ENCODE assay signal across 17 cellular contexts in genomic region chr13:101007245-101007644, GRCh38.
DNase-seq lines count a peak whose midpoint lies in the region; ATAC-seq and TF ChIP-seq lines count a peak whose summit lies in the region.
"Had no signal": no experiment of that assay in that cellular context is flagged by ENCODE, and none has a peak within 500 bp of the region (broad histone marks: within the 10 kb centered on the region; RNA-seq: fewer than 3 reads in every experiment).

No MANE protein-coding gene starts in this region.

- no TSS peak for BruUV-seq in HCT116 (replicated peaks; lab: Mats Ljungman, UMichigan)

- no peak overlapping the region for H4K5ac ChIP-seq in mesendoderm (ENCODE audit: low read length)

- H3K9ac ChIP-seq in HCT116 (ENCODE audit: low read length) = no peak overlapping the region
- no peak overlapping the region for H3K9ac ChIP-seq in mesendoderm (ENCODE audit: low read length)

- 0 out of 4 replicates have a peak, but pooled peaks of 1 of the 2 experiments have one; percentile 13 for TF ChIP-seq CTCF in GM23338 (conservative IDR thresholded peaks at IDR 0.05; ENCODE audit: low read depth in 2 of 2)
- TF ChIP-seq CTCF in HCT116 (IDR thresholded peaks at IDR 0.05 in 2 of 3, conservative IDR thresholded peaks at IDR 0.05 in 1 of 3; ENCODE audit: borderline replicate concordance in 1 of 3, insufficient read depth in 1 of 3, low read depth in 2 of 3, low read length in 2 of 3) = no peak
- TF ChIP-seq CTCF in RWPE2 (IDR thresholded peaks at IDR 0.05; ENCODE audit: poor library complexity, severe bottlenecking) = no peak

- no peak overlapping the region for H2BK15ac ChIP-seq in mesendoderm (replicated peaks; ENCODE audit: low read depth)

- WGBS in mesendoderm (ENCODE audit: extremely low coverage, insufficient coverage, low lambda C conversion rate) = no CpG with 5 or more reads among the region's 2 CpGs

- H3K9me3 Mint-ChIP-seq in GM23338 = no peaks in the 10 kb centered on the region; the same call in 2 of the 3 replicates
- H3K9me3 Mint-ChIP-seq: CD4-positive, alpha-beta T cell had no signal

- no peak overlapping the region for H2BK5ac ChIP-seq in mesendoderm (ENCODE audit: low read length)

- no peak overlapping the region for H3K18ac ChIP-seq in mesendoderm (ENCODE audit: low read length)

- no peak overlapping the region for H3K23ac ChIP-seq in mesendoderm (ENCODE audit: low read length)

- no peak overlapping the region for H2AFZ ChIP-seq in GM23338
- no peak overlapping the region for H2AFZ ChIP-seq in HCT116 (ENCODE audit: low read depth, low read length, poor library complexity, severe bottlenecking)

- no peak overlapping the region for H3K4me3 Mint-ChIP-seq in GM23338
- H3K4me3 Mint-ChIP-seq: CD4-positive, alpha-beta T cell had no signal

- RAD21 ChIA-PET in HCT116 (lab: Charles Lee; ENCODE audit: low non-redundant PET in 1 of 2, low total read pairs in 2 of 2, uncharacterized antibody in 2 of 2, unreplicated experiment in 2 of 2) = no interaction called here

- H3K36me3 ChIP-seq in GM23338 (ENCODE audit: insufficient read depth) (no peaks in the 10 kb centered on the region), HCT116 (ENCODE audit: control insufficient read depth in 1 of 2, insufficient read depth in 2 of 2, low read length in 2 of 2) (no peaks in the 10 kb centered on the region), RWPE2 (ENCODE audit: low read depth) (no peaks in the 10 kb centered on the region), mesendoderm (ENCODE audit: control insufficient read depth, insufficient read depth, low read length) (no peaks in the 10 kb centered on the region)
- H3K36me3 ChIP-seq: BE2C, HAP-1 had no signal

- CTCF ChIA-PET in HCT116 (lab: Charles Lee) = no interaction called here

- H3K9me2 ChIP-seq in GM23338 (ENCODE audit: insufficient read depth) (0 out of 2 replicates have a peak, but pooled peaks cover 3% of the 10 kb centered on the region), HCT116 (ENCODE audit: insufficient read depth) (no peaks in the 10 kb centered on the region)

- H3K27me3 Mint-ChIP-seq in GM23338 (ENCODE audit: insufficient read depth, low read depth, poor library complexity) = peaks cover 4% of the 10 kb centered on the region

- no peak overlapping the region for H3K4ac ChIP-seq in mesendoderm (ENCODE audit: low read depth, low read length)

- TF ChIP-seq POLR2A in HCT116 (IDR thresholded peaks at IDR 0.05; ENCODE audit: borderline replicate concordance, extremely low read depth, insufficient read depth, insufficient read length) = no peak

- peaks cover 36% of the 10 kb centered on the region for H3K4me1 Mint-ChIP-seq in GM23338

- H3K9me3 ChIP-seq in HCT116 (ENCODE audit: control insufficient read depth in 1 of 2, insufficient read depth in 1 of 2, low read depth in 1 of 2, low read length in 2 of 2) = no peaks in the 10 kb centered on the region
- H3K9me3 ChIP-seq in RWPE2 (ENCODE audit: severe bottlenecking) = no peaks in the 10 kb centered on the region
- H3K9me3 ChIP-seq: BE2C, HAP-1 had no signal

- H3K27ac Mint-ChIP-seq in GM23338 = no peak overlapping the region
- H3K27ac Mint-ChIP-seq: CD4-positive, alpha-beta T cell had no signal

- no peak overlapping the region for H2BK120ac ChIP-seq in mesendoderm (ENCODE audit: low read depth, low read length)

- H4K20me1 ChIP-seq in GM23338 (replicated peaks; ENCODE audit: insufficient read depth) = no peaks in the 10 kb centered on the region
- H4K20me1 ChIP-seq in HCT116 (ENCODE audit: insufficient read depth) = no peaks in the 10 kb centered on the region

- TF ChIP-seq RAD21 in HCT116 (IDR thresholded peaks at IDR 0.05; ENCODE audit: low read depth) = no peak

- no peak overlapping the region for H3K56ac ChIP-seq in mesendoderm (ENCODE audit: low read length)

- H2AK5ac ChIP-seq in mesendoderm (ENCODE audit: low read length) = no peak overlapping the region

- ATAC-seq in GM23338 = no peak; the same call in 2 of the 3 replicates
- peak; percentile 30; the same call in 1 of the 2 replicates for ATAC-seq in HCT116
- peak; percentile 23; the same call in 1 of the 3 replicates for ATAC-seq in RWPE2 (ENCODE audit: low read depth)
- no peak for ATAC-seq in activated CD4-positive, CD25-positive, alpha-beta regulatory T cell treated with anti-CD3 and anti-CD28 coated beads, Interleukin-2, amount 50 U/mL, for 24 hours
- ATAC-seq in HG02642 (IDR thresholded peaks at IDR 0.05; ENCODE audit: poor library complexity, unreplicated experiment) = no peak
- ATAC-seq: K562 had no signal

- no peaks in the 10 kb centered on the region for H3F3A ChIP-seq in GM23338 (replicated peaks; ENCODE audit: low read depth)

- H3K4me3 ChIP-seq in GM23338 = no peak overlapping the region
- no peak overlapping the region for H3K4me3 ChIP-seq in HCT116 (replicated peaks in 1 of 2; ENCODE audit: low read depth in 1 of 2, low read length in 2 of 2)
- H3K4me3 ChIP-seq in RWPE2 (ENCODE audit: severe bottlenecking) = no peak overlapping the region
- H3K4me3 ChIP-seq in mesendoderm (ENCODE audit: low read length) = no peak overlapping the region
- H3K4me3 ChIP-seq: HAP-1, K562 had no signal

- no peaks in the 10 kb centered on the region for H3K79me1 ChIP-seq in mesendoderm (ENCODE audit: low read length)

- DNase-seq in GM23338 (ENCODE audit: low spot score) = peak; percentile 24
- DNase-seq in HCT116 (ENCODE audit: low read depth, low spot score) = no peak
- DNase-seq in RWPE2 (ENCODE audit: low spot score) = no peak
- DNase-seq in mesendoderm = peak; percentile 38
- DNase-seq in A172 (ENCODE audit: low spot score) = no peak
- DNase-seq: ACHN; BE2C; C1 segment of cervical spinal cord; CD4-positive, alpha-beta T cell; DMS153; DMS79; GDM1; GOT3 had no signal

- H3K27me3 ChIP-seq in GM23338 (ENCODE audit: insufficient read depth) (no peaks in the 10 kb centered on the region), HCT116 (ENCODE audit: insufficient read depth, low read length) (no peaks in the 10 kb centered on the region; the same call in 1 of the 2 replicates), RWPE2 (ENCODE audit: insufficient read depth, poor library complexity, severe bottlenecking) (no peaks in the 10 kb centered on the region), mesendoderm (ENCODE audit: insufficient read depth, low read length, poor library complexity) (no peaks in the 10 kb centered on the region)
- H3K27me3 ChIP-seq: BE2C had no signal

- no peak overlapping the region for H4K8ac ChIP-seq in mesendoderm (ENCODE audit: low read depth, low read length)

- POLR2A ChIA-PET in HCT116 (lab: Charles Lee) = no interaction called here

- H3K4me2 ChIP-seq in GM23338 (no peak overlapping the region), HCT116 (ENCODE audit: low read length) (no peak overlapping the region), mesendoderm (ENCODE audit: low read length) (no peak overlapping the region)

- H3K27ac ChIP-seq in GM23338 (ENCODE audit: low read depth) (no peak overlapping the region), HCT116 (ENCODE audit: low read depth, low read length) (no peak overlapping the region), RWPE2 (ENCODE audit: poor library complexity, severe bottlenecking) (no peak overlapping the region), mesendoderm (ENCODE audit: low read depth, low read length) (no peak overlapping the region)

- intact Hi-C loops in HCT116 (cut with micrococcal nuclease) = no loop called here

- H3K4me1 ChIP-seq in GM23338 (ENCODE audit: insufficient read depth) (peaks cover 26% of the 10 kb centered on the region), HCT116 (ENCODE audit: control insufficient read depth in 1 of 2, insufficient read depth in 2 of 2, low read length in 2 of 2) (no peaks in the 10 kb centered on the region), RWPE2 (ENCODE audit: insufficient read depth, poor library complexity, severe bottlenecking) (no peaks in the 10 kb centered on the region), mesendoderm (ENCODE audit: control insufficient read depth, low read depth, low read length) (no peaks in the 10 kb centered on the region)
- H3K4me1 ChIP-seq: BE2C had no signal

- no peaks in the 10 kb centered on the region for H3K79me2 ChIP-seq in GM23338 (replicated peaks; ENCODE audit: insufficient read depth)
- no peaks in the 10 kb centered on the region for H3K79me2 ChIP-seq in HCT116 (ENCODE audit: insufficient read depth, low read length)
- no peaks in the 10 kb centered on the region for H3K79me2 ChIP-seq in mesendoderm (ENCODE audit: control insufficient read depth, insufficient read depth, low read length)

- H3K36me3 Mint-ChIP-seq in GM23338 (ENCODE audit: low read depth) = peaks cover 5% of the 10 kb centered on the region; the same call in 1 of the 3 replicates

TF ChIP-seq in GM23338, 12 proteins besides CTCF, POLR2A, EP300 and RAD21 (continues in another document):
- TF ChIP-seq JUNB (IDR thresholded peaks at IDR 0.05; ENCODE audit: unreplicated experiment) (no peak), ZNF331 (CRISPR knock-in tag; IDR thresholded peaks at IDR 0.05; ENCODE audit: low read depth) (no peak), STAT1 (IDR thresholded peaks at IDR 0.05; ENCODE audit: unreplicated experiment) (no peak), NANOG (IDR thresholded peaks at IDR 0.05; ENCODE audit: borderline replicate concordance) (no peak), EZH2 (IDR thresholded peaks at IDR 0.05; ENCODE audit: low read depth, unreplicated experiment) (no peak)

TF ChIP-seq in HCT116, 20 proteins besides CTCF, POLR2A, EP300 and RAD21 (continues in another document):
- TF ChIP-seq FOSL1 (IDR thresholded peaks at IDR 0.05; ENCODE audit: low read depth) (no peak), EZH2phosphoT487 (IDR thresholded peaks at IDR 0.05; ENCODE audit: borderline replicate concordance) (no peak), SIN3A (IDR thresholded peaks at IDR 0.05; ENCODE audit: low read depth) (no peak), CBX3 (IDR thresholded peaks at IDR 0.05; ENCODE audit: low read depth) (no peak)

Comparison
In these comparisons a context has a peak if more than half of its experiments do, and no peak if none do; other contexts are left out.
1. ATAC-seq: peak in HCT116 (single experiment) and RWPE2 (single experiment); none in GM23338 (single experiment), activated CD4-positive, CD25-positive, alpha-beta regulatory T cell treated with anti-CD3 and anti-CD28 coated beads, Interleukin-2, amount 50 U/mL, for 24 hours (0 of 2) and HG02642 (single experiment).
2. DNase-seq: peak in GM23338 (single experiment) and mesendoderm (single experiment); none in HCT116 (single experiment), RWPE2 (single experiment) and A172 (single experiment).